ENCODE assay signal across 24 cellular contexts in the genomic region with DNA sequence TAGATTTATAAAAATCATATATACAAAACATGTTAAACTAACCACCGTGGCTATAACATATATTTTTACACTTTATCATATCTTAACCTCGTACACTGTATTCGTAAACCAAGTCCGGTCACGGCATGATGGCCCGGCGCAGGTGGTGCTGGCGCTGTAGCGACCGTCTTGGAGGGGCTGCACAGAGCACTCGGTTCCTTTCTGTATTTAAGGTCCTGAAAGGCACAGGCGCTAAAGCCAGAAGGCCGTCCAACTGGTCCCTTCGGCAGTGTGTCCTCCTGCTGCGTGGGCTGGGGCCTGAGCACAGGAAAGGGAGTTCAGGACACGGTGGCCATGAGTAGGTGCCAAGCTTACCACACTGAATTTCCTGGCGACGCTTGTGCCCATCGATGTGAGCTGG. TPM values are rescaled to one million over a fixed set of nuclear protein-coding genes. Genes with fewer than 3 reads are reported as not detected.
DNase-seq lines count a peak whose midpoint lies in the region; ATAC-seq and TF ChIP-seq lines count a peak whose summit lies in the region.
"Had no signal": no experiment of that assay in that cellular context is flagged by ENCODE, and none has a peak within 500 bp of the region (broad histone marks: within the 10 kb centered on the region; RNA-seq: fewer than 3 reads in every experiment).

No MANE protein-coding gene starts in this region.

- BruUV-seq in mammary epithelial cell (replicated peaks; lab: Mats Ljungman, UMichigan) (TSS peak; percentile 23), MCF 10A (replicated peaks; lab: Mats Ljungman, UMichigan) (no TSS peak)

- H3K27me3 Mint-ChIP-seq in MCF 10A (ENCODE audit: insufficient read depth, unreplicated experiment): no peaks in the 10 kb centered on the region
- H3K27me3 Mint-ChIP-seq in activated CD4-positive, alpha-beta memory T cell treated with anti-CD3 and anti-CD28 coated beads for 36 hours: no peaks in the 10 kb centered on the region
- H3K27me3 Mint-ChIP-seq: CD8-positive, alpha-beta memory T cell had no signal

- intact Hi-C loops in mammary epithelial cell (cut with micrococcal nuclease) (no loop called here), MCF 10A (cut with micrococcal nuclease) (loop anchor here (10.0 kb wide), 1 partner anchor 153 kb away; no protein-coding TSS in a partner anchor), right cardiac atrium (cut with DNase I) (no loop called here), posterior vena cava (cut with DNase I) (no loop called here)
- intact Hi-C loops in activated CD4-positive, alpha-beta memory T cell treated with anti-CD3 and anti-CD28 coated beads for 36 hours (cut with micrococcal nuclease): loop anchor here (2.0 to 5.0 kb wide), 2 partner anchors 50 to 129 kb away; no protein-coding TSS in a partner anchor

- H3K27ac Mint-ChIP-seq in MCF 10A (ENCODE audit: low read depth, unreplicated experiment): no peak overlapping the region
- H3K27ac Mint-ChIP-seq in activated CD4-positive, alpha-beta memory T cell treated with anti-CD3 and anti-CD28 coated beads for 36 hours: no peak overlapping the region

- H3K4me1 ChIP-seq in mammary epithelial cell (ENCODE audit: insufficient read depth, low read length) (peaks cover 6% of the 10 kb centered on the region), DND-41 (ENCODE audit: insufficient read depth, low read length) (peaks cover 14% of the 10 kb centered on the region), right cardiac atrium (ENCODE audit: control insufficient read depth, insufficient read depth, low read length) (peaks cover 1% of the 10 kb centered on the region)

- H3K4me2 ChIP-seq in mammary epithelial cell (ENCODE audit: insufficient read depth, low read depth, low read length): no peak overlapping the region
- no peak overlapping the region for H3K4me2 ChIP-seq in DND-41 (ENCODE audit: insufficient read depth, low read length)

- ATAC-seq in DND-41 (ENCODE audit: insufficient read depth, low read depth) (no peak), right cardiac atrium (no peak), GM21390 (IDR thresholded peaks at IDR 0.05; ENCODE audit: unreplicated experiment) (no peak)

- H3K79me2 ChIP-seq in mammary epithelial cell (ENCODE audit: insufficient read depth, low read length) (no peaks in the 10 kb centered on the region), DND-41 (ENCODE audit: insufficient read depth, low read length) (no peaks in the 10 kb centered on the region)

- H3K4me1 Mint-ChIP-seq in MCF 10A (ENCODE audit: insufficient read depth, unreplicated experiment): peaks cover 6% of the 10 kb centered on the region
- H3K4me1 Mint-ChIP-seq in activated CD4-positive, alpha-beta memory T cell treated with anti-CD3 and anti-CD28 coated beads for 36 hours (ENCODE audit: low read depth): peaks cover 37% of the 10 kb centered on the region

- H3K9me3 ChIP-seq in mammary epithelial cell (replicated peaks; ENCODE audit: insufficient read depth, low read length) (no peaks in the 10 kb centered on the region), DND-41 (ENCODE audit: insufficient read depth, low read length, severe bottlenecking) (no peaks in the 10 kb centered on the region), right cardiac atrium (ENCODE audit: control insufficient read depth, low read length) (no peaks in the 10 kb centered on the region)

- no peak overlapping the region for H2AFZ ChIP-seq in mammary epithelial cell (ENCODE audit: low read depth, low read length)
- H2AFZ ChIP-seq in DND-41 (ENCODE audit: low read depth, low read length): no peak overlapping the region

- H3K27ac ChIP-seq in mammary epithelial cell (ENCODE audit: insufficient read depth, low read depth, low read length): no peak overlapping the region
- 0 out of 2 replicates have a peak overlapping the region, but pooled peaks have one; percentile 26 for H3K27ac ChIP-seq in DND-41 (ENCODE audit: low read length)
- no peak overlapping the region for H3K27ac ChIP-seq in right cardiac atrium (ENCODE audit: low read length)
- H3K27ac ChIP-seq: C4-2B had no signal

- H4K20me1 ChIP-seq in mammary epithelial cell (ENCODE audit: insufficient read depth, low read length): no peaks in the 10 kb centered on the region
- no peaks in the 10 kb centered on the region; the same call in none of the 2 replicates for H4K20me1 ChIP-seq in DND-41 (ENCODE audit: insufficient read depth, low read length)

- CTCF ChIA-PET in mammary epithelial cell (lab: Charles Lee; ENCODE audit: low non-redundant PET) (no interaction called here), MCF 10A (lab: Yijun Ruan, JAX) (interaction anchor here (0.6 to 1.1 kb wide), 3 partner anchors 20 to 270 kb away, joined by 3 to 5 read pairs (median 4); no protein-coding TSS in a partner anchor)
- CTCF ChIA-PET in activated CD4-positive, alpha-beta memory T cell treated with anti-CD3 and anti-CD28 coated beads for 36 hours (lab: Charles Lee): interaction anchor here (1.6 to 4.1 kb wide), 5 partner anchors 11 to 143 kb away, joined by 4 to 22 read pairs (median 8); no protein-coding TSS in a partner anchor

- dilution Hi-C loops in mammary epithelial cell (cut with HindIII; ENCODE audit: low sequenced_read_pairs): no loop called here

- H3K36me3 ChIP-seq in mammary epithelial cell (ENCODE audit: insufficient read depth, low read length) (peaks cover 3% of the 10 kb centered on the region), DND-41 (ENCODE audit: insufficient read depth, low read length) (peaks cover 26% of the 10 kb centered on the region)

- H3K9me3 Mint-ChIP-seq in MCF 10A (ENCODE audit: unreplicated experiment): no peaks in the 10 kb centered on the region
- H3K9me3 Mint-ChIP-seq in activated CD4-positive, alpha-beta memory T cell treated with anti-CD3 and anti-CD28 coated beads for 36 hours: no peaks in the 10 kb centered on the region
- H3K9me3 Mint-ChIP-seq: CD8-positive, alpha-beta memory T cell had no signal

- POLR2A ChIA-PET in MCF 10A (lab: Yijun Ruan, JAX): no interaction called here
- POLR2A ChIA-PET in activated CD4-positive, alpha-beta memory T cell treated with anti-CD3 and anti-CD28 coated beads for 36 hours (lab: Charles Lee): no interaction called here

- H3K27me3 ChIP-seq in mammary epithelial cell (ENCODE audit: insufficient read depth, low read length) (no peaks in the 10 kb centered on the region), DND-41 (ENCODE audit: insufficient read depth, low read length, poor library complexity) (no peaks in the 10 kb centered on the region), right cardiac atrium (ENCODE audit: control insufficient read depth, insufficient read depth) (no peaks in the 10 kb centered on the region)

- DNase-seq in mammary epithelial cell (no peak), MCF 10A (ENCODE audit: unreplicated experiment) (no peak), DND-41 (no peak), right cardiac atrium (peak in 2 of 3 donors; percentile 21 to 45), posterior vena cava (ENCODE audit: low spot score) (peak; percentile 72), NCI-H1092 treated with DMSO at 0.1 percent for 48 hours (lab: John Stamatoyannopoulos, UW) (no peak)
- no peak for DNase-seq in activated CD4-positive, alpha-beta memory T cell treated with anti-CD3 and anti-CD28 coated beads for 36 hours
- DNase-seq: 8988T; Calu3; GDM1; KG1; NCI-H1105 treated with DMSO at 0.1 percent for 48 hours; NCI-H1694; NCI-H2081; NCI-H2171; NCI-H345; NCI-H524; NCI-H774; NK-92 treated with Interleukin-12 subunit alpha and Interleukin-12 subunit beta, amount 100 ng/mL, for 24 hours; SHP77 had no signal

- H3K9ac ChIP-seq in mammary epithelial cell (ENCODE audit: insufficient read depth, low read length) (no peak overlapping the region), DND-41 (ENCODE audit: low read depth, low read length) (no peak overlapping the region)

- H3K4me3 ChIP-seq in mammary epithelial cell (replicated peaks in 1 of 3; ENCODE audit: insufficient read depth in 1 of 3, low read depth in 2 of 3, low read length in 3 of 3) (no peak overlapping the region), DND-41 (ENCODE audit: low read depth in 1 of 2, low read length in 2 of 2) (no peak overlapping the region), right cardiac atrium (ENCODE audit: low read length) (no peak overlapping the region)

- TF ChIP-seq CTCF in mammary epithelial cell (conservative IDR thresholded peaks at IDR 0.05 in 1 of 2, IDR thresholded peaks at IDR 0.05 in 1 of 2; ENCODE audit: extremely low read depth in 1 of 2, insufficient read depth in 1 of 2, low read depth in 1 of 2, low read length in 2 of 2) (no peak), MCF 10A (IDR thresholded peaks at IDR 0.05; ENCODE audit: unreplicated experiment) (no peak), DND-41 (IDR thresholded peaks at IDR 0.05; ENCODE audit: borderline replicate concordance, extremely low read depth, low read length, poor library complexity, severe bottlenecking) (no peak)

- in situ Hi-C loops in mammary epithelial cell (cut with MboI; ENCODE audit: low sequenced_read_pairs in 2 of 2): no loop called here

- WGBS in mammary epithelial cell (ENCODE audit: low coverage, missing lambda C conversion rate): 98% methylated on average over 13 of the region's 19 CpGs
- 93% methylated on average over 19 of the region's 19 CpGs for WGBS in right cardiac atrium

- no peak overlapping the region for H3K4me3 Mint-ChIP-seq in MCF 10A (ENCODE audit: unreplicated experiment)
- no peak overlapping the region for H3K4me3 Mint-ChIP-seq in activated CD4-positive, alpha-beta memory T cell treated with anti-CD3 and anti-CD28 coated beads for 36 hours

- peaks cover 52% of the 10 kb centered on the region for H3K36me3 Mint-ChIP-seq in MCF 10A (ENCODE audit: insufficient read depth, unreplicated experiment)
- no peaks in the 10 kb centered on the region for H3K36me3 Mint-ChIP-seq in activated CD4-positive, alpha-beta memory T cell treated with anti-CD3 and anti-CD28 coated beads for 36 hours

RNA-seq across cellular contexts. Expression of a gene that starts 33.8 kb away (rescaled TPM):
- total RNA-seq in mammary epithelial cell: under 1 TPM; 0.42 to 0.50 TPM
- polyA plus RNA-seq in mammary epithelial cell: 0.15 TPM
- polyA minus RNA-seq in mammary epithelial cell: 0.98 TPM
- total RNA-seq in MCF 10A (2022): not detected in 2 replicates
- 1 to 10 TPM in 1 of 4 donors, under 1 TPM in 3; 0.45 to 1.0 (median 0.91) TPM for total RNA-seq in right cardiac atrium
- 0.36 TPM for polyA plus RNA-seq in right cardiac atrium
- total RNA-seq in posterior vena cava: 1 to 10 TPM in 1 of 2 donors, under 1 TPM in 1; 0.32 to 1.1 TPM
- total RNA-seq in activated CD4-positive, alpha-beta memory T cell treated with anti-CD3 and anti-CD28 coated beads for 36 hours: under 1 TPM; 0.83 to 0.94 TPM
- total RNA-seq: H4 had no signal

Comparison
In these comparisons a context has a peak if more than half of its experiments do, and no peak if none do; other contexts are left out.
1. intact Hi-C loops: an anchor here in MCF 10A (10.0 kb wide) and activated CD4-positive, alpha-beta memory T cell treated with anti-CD3 and anti-CD28 coated beads for 36 hours (2.0 to 5.0 kb wide); none called in mammary epithelial cell, right cardiac atrium and posterior vena cava.
2. DNase-seq: peak in right cardiac atrium (2 of 3) and posterior vena cava (single experiment); none in mammary epithelial cell (single experiment), MCF 10A (single experiment), DND-41 (single experiment), activated CD4-positive, alpha-beta memory T cell treated with anti-CD3 and anti-CD28 coated beads for 36 hours (single experiment) and NCI-H1092 treated with DMSO at 0.1 percent for 48 hours (single experiment).